Comparison of ENCODE assay signal across 15 cellular contexts in the genomic region with DNA sequence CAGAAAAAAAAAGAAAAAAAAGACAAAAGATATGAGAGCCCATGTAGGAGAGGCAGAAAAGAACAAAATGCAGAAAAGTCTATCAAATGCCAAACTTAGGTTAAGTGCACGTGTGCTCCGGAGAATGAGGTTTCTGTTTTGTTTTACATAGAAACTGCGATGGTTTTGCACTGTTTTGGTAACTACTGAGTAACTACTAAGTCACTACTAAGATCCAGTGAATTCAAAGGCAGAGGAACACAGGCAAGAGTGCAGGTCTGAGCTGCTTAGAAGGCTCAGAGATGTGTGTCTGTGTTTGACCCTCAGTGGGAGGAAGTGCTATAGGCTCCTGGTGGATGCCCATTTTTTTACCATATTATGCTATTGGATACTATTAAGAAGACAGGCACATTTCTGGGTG.
A peak's percentile ranks its signal among the peaks of the same experiment; 100 is the strongest.
DNase-seq lines count a peak whose midpoint lies in the region; ATAC-seq, FAIRE-seq and TF ChIP-seq lines count a peak whose summit lies in the region.
"Had no signal": no experiment of that assay in that cellular context is flagged by ENCODE, and none has a peak within 500 bp of the region (broad histone marks: within the 10 kb centered on the region; RNA-seq: fewer than 3 reads in every experiment).

No MANE protein-coding gene starts in this region.

- 0 out of 2 replicates have a peak overlapping the region, but pooled peaks have one; percentile 10 for H3K27ac ChIP-seq in IMR-90 (ENCODE audit: insufficient read depth, low read length)
- H3K27ac ChIP-seq: BLaER1 had no signal

- peaks cover 1% of the 10 kb centered on the region for H3K9me3 Mint-ChIP-seq in nephron progenitor cell
- H3K9me3 Mint-ChIP-seq in activated naive CD4-positive, alpha-beta T cell treated with anti-CD3 and anti-CD28 coated beads for 36 hours = no peaks in the 10 kb centered on the region
- H3K9me3 Mint-ChIP-seq: activated T-helper 1 cell treated with anti-CD3 and anti-CD28 coated beads, Interleukin-12 subunit alpha, Interleukin-12 subunit beta, Interleukin-2, Interleukin-4 antibody, amounts not matched to agents 30 ng/mL and 10 ng/mL and 1 ng/mL, durations not matched to agents 14 hours and 24 hours and 36 hours had no signal

- H3K4me3 ChIP-seq in IMR-90 (ENCODE audit: insufficient read depth, low read depth, low read length) = no peak overlapping the region
- peak overlapping the region in 1 of 2 donors; percentile 8 for H3K4me3 ChIP-seq in cardiac fibroblast (replicated peaks in 1 of 2; ENCODE audit: low read depth in 2 of 2, low read length in 2 of 2)
- H3K4me3 ChIP-seq: BLaER1 had no signal

- CTCF ChIA-PET in IMR-90 (lab: Yijun Ruan, JAX) = no interaction called here
- CTCF ChIA-PET in activated naive CD4-positive, alpha-beta T cell treated with anti-CD3 and anti-CD28 coated beads for 36 hours (lab: Charles Lee) = interaction anchor here (0.5 kb wide), 1 partner anchor 206 kb away, joined by 4 read pairs; no protein-coding TSS in a partner anchor

- no peak overlapping the region for H2AK9ac ChIP-seq in IMR-90 (replicated peaks; ENCODE audit: low read depth, low read length, poor library complexity)

- no peak overlapping the region for H3K4me3 Mint-ChIP-seq in nephron progenitor cell
- no peak overlapping the region for H3K4me3 Mint-ChIP-seq in activated naive CD4-positive, alpha-beta T cell treated with anti-CD3 and anti-CD28 coated beads for 36 hours
- H3K4me3 Mint-ChIP-seq: activated T-helper 1 cell treated with anti-CD3 and anti-CD28 coated beads, Interleukin-12 subunit alpha, Interleukin-12 subunit beta, Interleukin-2, Interleukin-4 antibody, amounts not matched to agents 30 ng/mL and 10 ng/mL and 1 ng/mL, durations not matched to agents 14 hours and 24 hours and 36 hours had no signal

- no peaks in the 10 kb centered on the region for H3K27me3 Mint-ChIP-seq in nephron progenitor cell (ENCODE audit: low read depth, poor library complexity)
- peaks cover 2% of the 10 kb centered on the region for H3K27me3 Mint-ChIP-seq in activated naive CD4-positive, alpha-beta T cell treated with anti-CD3 and anti-CD28 coated beads for 36 hours (ENCODE audit: low read depth)

- H3K14ac ChIP-seq in IMR-90 (replicated peaks; ENCODE audit: low read depth, low read length) = peak overlapping the region; percentile 64; the same call in 1 of the 2 replicates

- no peak overlapping the region for H3K56ac ChIP-seq in IMR-90 (ENCODE audit: extremely low read depth, insufficient read depth, low read length)

- FAIRE-seq in GM12892 (lab: Jason Lieb, UNC) = peak; percentile 70

- H4K91ac ChIP-seq in IMR-90 (ENCODE audit: insufficient read depth, low read depth, low read length) = no peak overlapping the region

- no peak for ATAC-seq in IMR-90 (ENCODE audit: low read depth)

- H3K27ac Mint-ChIP-seq in nephron progenitor cell = peak overlapping the region; percentile 74
- H3K27ac Mint-ChIP-seq in activated naive CD4-positive, alpha-beta T cell treated with anti-CD3 and anti-CD28 coated beads for 36 hours = no peak overlapping the region
- H3K27ac Mint-ChIP-seq: activated T-helper 1 cell treated with anti-CD3 and anti-CD28 coated beads, Interleukin-12 subunit alpha, Interleukin-12 subunit beta, Interleukin-2, Interleukin-4 antibody, amounts not matched to agents 30 ng/mL and 10 ng/mL and 1 ng/mL, durations not matched to agents 14 hours and 24 hours and 36 hours had no signal

- intact Hi-C loops in IMR-90 (cut with micrococcal nuclease) = no loop called here
- intact Hi-C loops in activated naive CD4-positive, alpha-beta T cell treated with anti-CD3 and anti-CD28 coated beads for 36 hours (cut with micrococcal nuclease) = no loop called here

- WGBS in IMR-90 (ENCODE audit: extremely low coverage in 2 of 2, insufficient read length in 1 of 2), 2 experiments = no CpG with 5 or more reads among the region's 3 CpGs

- H3K4me2 ChIP-seq in IMR-90 (ENCODE audit: low read depth, low read length) = peak overlapping the region; percentile 70
- H3K4me2 ChIP-seq: BLaER1 had no signal

- TF ChIP-seq CTCF in IMR-90 (conservative IDR thresholded peaks at IDR 0.05; ENCODE audit: low read depth, low read length) (no peak), cardiac fibroblast (IDR thresholded peaks at IDR 0.05; ENCODE audit: low read depth, low read length) (no peak), nephron progenitor cell (IDR thresholded peaks at IDR 0.05) (no peak)

- H4K5ac ChIP-seq in IMR-90 (ENCODE audit: low read depth, low read length) = 0 out of 2 replicates have a peak overlapping the region, but pooled peaks have one; percentile 71

- H3K18ac ChIP-seq in IMR-90 (ENCODE audit: low read depth, low read length) = peak overlapping the region; percentile 78; the same call in 1 of the 2 replicates

- H4K8ac ChIP-seq in IMR-90 (ENCODE audit: low read depth in 2 of 2, low read length in 2 of 2) = peak overlapping the region in 1 of 2 experiments; percentile 1; a peak in 2 of 4 replicates

- TF ChIP-seq POLR2A in GM12892 (IDR thresholded peaks at IDR 0.05; ENCODE audit: low read depth, low read length) = no peak
- TF ChIP-seq POLR2A in IMR-90 (IDR thresholded peaks at IDR 0.05; ENCODE audit: low read depth, low read length) = no peak

- in situ Hi-C loops in IMR-90 (cut with MboI; ENCODE audit: low sequenced_read_pairs) = loop anchor here (10.0 to 25.0 kb wide), 2 partner anchors 155 to 257 kb away; no protein-coding TSS in a partner anchor

- peaks cover 12% of the 10 kb centered on the region for H3K4me1 ChIP-seq in IMR-90 (ENCODE audit: control insufficient read depth, insufficient read depth, low read length)
- H3K4me1 ChIP-seq: BLaER1 had no signal

- dilution Hi-C loops in IMR-90 (cut with HindIII; ENCODE audit: low sequenced_read_pairs, unreplicated experiment) = no loop called here

- BruUV-seq in IMR-90 (replicated peaks; lab: Mats Ljungman, UMichigan) = no TSS peak

- peaks cover 13% of the 10 kb centered on the region for H3K9me1 ChIP-seq in IMR-90 (ENCODE audit: insufficient read depth, low read length)

- no peak overlapping the region for H2BK5ac ChIP-seq in IMR-90 (ENCODE audit: low read depth, low read length, poor library complexity, severe bottlenecking)

- H3K36me3 Mint-ChIP-seq in nephron progenitor cell (ENCODE audit: low read depth) = peaks cover 1% of the 10 kb centered on the region
- H3K36me3 Mint-ChIP-seq in activated naive CD4-positive, alpha-beta T cell treated with anti-CD3 and anti-CD28 coated beads for 36 hours (ENCODE audit: low read depth) = no peaks in the 10 kb centered on the region

- H3K9me3 ChIP-seq in IMR-90 (ENCODE audit: control insufficient read depth, insufficient read depth, low read length) = no peaks in the 10 kb centered on the region
- H3K9me3 ChIP-seq: BLaER1 had no signal

- H3K79me1 ChIP-seq in IMR-90 (ENCODE audit: low read depth in 1 of 2, low read length in 2 of 2) = peaks cover 0 to 5% of the 10 kb centered on the region in 2 experiments; a peak in 1 of 4 replicates

- no peak for TF ChIP-seq RAD21 in IMR-90 (IDR thresholded peaks at IDR 0.05; ENCODE audit: low read length)

- H2AFZ ChIP-seq in IMR-90 (replicated peaks; ENCODE audit: low read length, poor library complexity) = no peak overlapping the region

- peak overlapping the region; percentile 69; the same call in 1 of the 2 replicates for H2BK120ac ChIP-seq in IMR-90 (ENCODE audit: low read depth, low read length)

- peaks cover 86% of the 10 kb centered on the region for H3K4me1 Mint-ChIP-seq in nephron progenitor cell
- H3K4me1 Mint-ChIP-seq in activated naive CD4-positive, alpha-beta T cell treated with anti-CD3 and anti-CD28 coated beads for 36 hours (ENCODE audit: low read depth) = no peaks in the 10 kb centered on the region

- no peaks in the 10 kb centered on the region for H4K20me1 ChIP-seq in IMR-90 (ENCODE audit: insufficient read depth, low read length)
- H4K20me1 ChIP-seq: BLaER1 had no signal

- peak overlapping the region; percentile 5; the same call in 1 of the 2 replicates for H2AK5ac ChIP-seq in IMR-90 (ENCODE audit: low read depth, low read length)

- H3K36me3 ChIP-seq in IMR-90 (ENCODE audit: control insufficient read depth, insufficient read depth, low read length) = no peaks in the 10 kb centered on the region
- H3K36me3 ChIP-seq: BLaER1 had no signal

- no peak for DNase-seq in GM12892 (ENCODE audit: insufficient read length)
- peak; percentile 42 for DNase-seq in IMR-90
- peak; percentile 32 to 63 for DNase-seq in cardiac fibroblast (ENCODE audit: low read depth in 2 of 2)
- DNase-seq in nephron progenitor cell = no peak
- no peak for DNase-seq in activated naive CD4-positive, alpha-beta T cell treated with anti-CD3 and anti-CD28 coated beads for 36 hours
- no peak for DNase-seq in GDM1 (lab: John Stamatoyannopoulos, UW)
- no peak for DNase-seq in islet precursor cell
- DNase-seq in nucleus accumbens (lab: John Stamatoyannopoulos, UW) = no peak
- DNase-seq: activated CD4-positive, alpha-beta T cell treated with anti-CD3 and anti-CD28 coated beads for 1 hour; caudate nucleus; NCI-H187 treated with DMSO at 0.1 percent for 48 hours; NK-92 treated with Interleukin-12 subunit alpha and Interleukin-12 subunit beta, amount 100 ng/mL, for 24 hours; stimulated activated naive CD4-positive, alpha-beta T cell had no signal

- POLR2A ChIA-PET in IMR-90 (lab: Charles Lee; ENCODE audit: unreplicated experiment) = no interaction called here

- H2BK20ac ChIP-seq in IMR-90 (ENCODE audit: low read depth, low read length) = peak overlapping the region; percentile 5

- no peaks in the 10 kb centered on the region for H3K27me3 ChIP-seq in IMR-90 (ENCODE audit: control insufficient read depth, insufficient read depth, low read length)
- H3K27me3 ChIP-seq: BLaER1 had no signal

- H3K23ac ChIP-seq in IMR-90 (ENCODE audit: low read depth, low read length) = peak overlapping the region; percentile 5; the same call in 1 of the 2 replicates

- peak overlapping the region; percentile 49; the same call in 1 of the 2 replicates for H3K4ac ChIP-seq in IMR-90 (ENCODE audit: low read depth, low read length)

- H2BK15ac ChIP-seq in IMR-90 (ENCODE audit: low read depth, low read length) = peak overlapping the region; percentile 38; the same call in 2 of the 3 replicates

- no peak overlapping the region for H3K9ac ChIP-seq in IMR-90 (ENCODE audit: low read depth, low read length)
- H3K9ac ChIP-seq: BLaER1 had no signal

TF ChIP-seq in IMR-90, 13 proteins besides CTCF, POLR2A, EP300 and RAD21 (continues in another document):
- TF ChIP-seq, protein P1, sequence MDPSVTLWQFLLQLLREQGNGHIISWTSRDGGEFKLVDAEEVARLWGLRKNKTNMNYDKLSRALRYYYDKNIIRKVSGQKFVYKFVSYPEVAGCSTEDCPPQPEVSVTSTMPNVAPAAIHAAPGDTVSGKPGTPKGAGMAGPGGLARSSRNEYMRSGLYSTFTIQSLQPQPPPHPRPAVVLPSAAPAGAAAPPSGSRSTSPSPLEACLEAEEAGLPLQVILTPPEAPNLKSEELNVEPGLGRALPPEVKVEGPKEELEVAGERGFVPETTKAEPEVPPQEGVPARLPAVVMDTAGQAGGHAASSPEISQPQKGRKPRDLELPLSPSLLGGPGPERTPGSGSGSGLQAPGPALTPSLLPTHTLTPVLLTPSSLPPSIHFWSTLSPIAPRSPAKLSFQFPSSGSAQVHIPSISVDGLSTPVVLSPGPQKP (IDR thresholded peaks at IDR 0.05; ENCODE audit: borderline replicate concordance, low read depth, low read length) = no peak
- TF ChIP-seq CEBPB (IDR thresholded peaks at IDR 0.05; ENCODE audit: low read depth, low read length) (no peak), RFX5 (IDR thresholded peaks at IDR 0.05; ENCODE audit: low read depth, low read length) (no peak), SMC3 (IDR thresholded peaks at IDR 0.05; ENCODE audit: low read depth, low read length) (no peak)

Comparison
In these comparisons a context has a peak if more than half of its experiments do, and no peak if none do; other contexts are left out.
1. DNase-seq: peak in IMR-90 (single experiment) and cardiac fibroblast (2 of 2); none in GM12892 (single experiment), nephron progenitor cell (single experiment), activated naive CD4-positive, alpha-beta T cell treated with anti-CD3 and anti-CD28 coated beads for 36 hours (single experiment), GDM1 (single experiment), islet precursor cell (single experiment) and nucleus accumbens (0 of 56).